10 cellular contexts compared by ENCODE assay signal in the genomic region with DNA sequence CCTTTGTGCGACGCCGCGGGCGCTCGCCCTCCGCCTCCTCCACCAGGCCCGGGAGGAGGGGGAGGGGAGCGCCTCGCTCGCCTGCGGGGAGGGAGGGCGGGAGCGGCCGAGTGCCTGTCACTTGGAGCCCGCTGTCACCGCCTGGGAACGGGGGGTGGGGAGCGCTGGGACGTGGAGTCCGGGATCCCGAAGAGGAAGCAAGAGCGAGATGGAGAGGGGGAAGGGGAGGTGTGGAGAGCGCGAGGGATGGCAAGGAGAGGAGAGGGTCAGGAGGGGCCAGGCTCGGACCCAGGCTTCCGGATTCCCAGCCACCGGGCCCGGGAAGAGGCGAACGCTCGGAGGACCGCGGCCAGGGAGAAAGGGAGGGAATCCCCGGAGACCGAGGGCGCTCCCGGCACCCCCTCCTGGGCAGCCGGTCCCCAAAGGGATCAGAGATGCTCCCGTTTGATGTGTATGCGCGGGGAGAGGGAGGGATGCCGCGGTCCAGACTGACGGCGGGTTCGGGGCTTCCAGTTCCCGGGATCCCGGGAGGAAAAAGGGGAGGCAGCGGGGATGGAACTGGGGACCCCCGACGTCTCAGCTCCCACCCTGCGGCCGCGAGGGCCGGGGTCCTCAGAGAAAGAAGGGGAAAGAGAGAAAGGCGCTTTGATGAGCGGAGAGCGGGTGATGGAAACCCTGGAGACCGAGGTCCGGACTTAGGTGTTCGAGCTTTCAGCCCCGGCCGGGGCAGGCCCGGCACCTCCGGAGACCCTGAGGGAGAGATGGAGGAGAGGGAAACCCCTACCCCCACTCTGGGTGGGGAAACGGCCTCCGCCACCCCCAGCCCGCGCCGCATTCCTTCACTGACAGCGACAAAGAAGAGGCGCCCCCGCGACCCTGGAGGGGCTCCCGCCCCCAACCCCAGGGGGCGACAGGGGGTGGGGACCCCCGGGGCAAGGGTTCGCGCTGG. TPM values are rescaled to one million over a fixed set of nuclear protein-coding genes. Genes with fewer than 3 reads are reported as not detected.
A peak's percentile ranks its signal among the peaks of the same experiment; 100 is the strongest.
DNase-seq lines count a peak whose midpoint lies in the region; ATAC-seq and TF ChIP-seq lines count a peak whose summit lies in the region.
"Had no signal": no experiment of that assay in that cellular context is flagged by ENCODE, and none has a peak within 500 bp of the region (broad histone marks: within the 10 kb centered on the region; RNA-seq: fewer than 3 reads in every experiment).

No MANE protein-coding gene starts in this region.

- no peak overlapping the region for H3K4me3 ChIP-seq in lower lobe of right lung
- H3K4me3 ChIP-seq: body of pancreas had no signal

- no peak for ATAC-seq in central memory CD8-positive, alpha-beta T cell (replicated peaks; ENCODE audit: extremely low read depth, poor library complexity, severe bottlenecking)
- ATAC-seq in lower lobe of right lung (no peak), GM18519 (IDR thresholded peaks at IDR 0.05; ENCODE audit: low FRiP score, unreplicated experiment) (no peak)

- no peak overlapping the region for H3K27ac Mint-ChIP-seq in central memory CD8-positive, alpha-beta T cell (ENCODE audit: low read depth)
- no peak overlapping the region for H3K27ac Mint-ChIP-seq in osteocyte (ENCODE audit: unreplicated experiment)

- peaks cover 83% of the 10 kb centered on the region for H3K27me3 ChIP-seq in lower lobe of right lung (ENCODE audit: low read depth)

- no peaks in the 10 kb centered on the region for H3K9me3 ChIP-seq in lower lobe of right lung
- H3K9me3 ChIP-seq: body of pancreas had no signal

- peaks cover 79% of the 10 kb centered on the region for H3K27me3 Mint-ChIP-seq in central memory CD8-positive, alpha-beta T cell
- peaks cover 5% of the 10 kb centered on the region for H3K27me3 Mint-ChIP-seq in osteocyte (ENCODE audit: unreplicated experiment)

- intact Hi-C loops in lower lobe of right lung (cut with DNase I): no loop called here

- TF ChIP-seq CTCF in osteocyte (IDR thresholded peaks at IDR 0.05): no peak
- no peak for TF ChIP-seq CTCF in lower lobe of right lung (IDR thresholded peaks at IDR 0.05)

- DNase-seq in NCI-H1092 treated with DMSO at 0.1 percent for 48 hours (lab: John Stamatoyannopoulos, UW): peak; percentile 9
- no peak for DNase-seq in NCI-H1092 (lab: John Stamatoyannopoulos, UW)
- peak; percentile 98 for DNase-seq in NCI-H2227 (lab: John Stamatoyannopoulos, UW; ENCODE audit: unreplicated experiment)
- no peak for DNase-seq in central memory CD8-positive, alpha-beta T cell (ENCODE audit: low spot score in 2 of 2)
- no peak for DNase-seq in osteocyte (ENCODE audit: extremely low spot score, unreplicated experiment)
- DNase-seq in lower lobe of right lung: no peak
- DNase-seq in activated CD4-positive, alpha-beta T cell treated with anti-CD3 and anti-CD28 coated beads for 4 hours: no peak

- peaks cover 12% of the 10 kb centered on the region for H3K4me1 Mint-ChIP-seq in central memory CD8-positive, alpha-beta T cell
- H3K4me1 Mint-ChIP-seq in osteocyte (ENCODE audit: unreplicated experiment): peaks cover 21% of the 10 kb centered on the region

- H3K36me3 ChIP-seq in lower lobe of right lung: no peaks in the 10 kb centered on the region

- peaks cover 4% of the 10 kb centered on the region for H3K36me3 Mint-ChIP-seq in central memory CD8-positive, alpha-beta T cell (ENCODE audit: insufficient read depth)
- H3K36me3 Mint-ChIP-seq in osteocyte (ENCODE audit: unreplicated experiment): no peaks in the 10 kb centered on the region

- H3K4me1 ChIP-seq in lower lobe of right lung: peaks cover 15% of the 10 kb centered on the region

- H3K9me3 Mint-ChIP-seq in central memory CD8-positive, alpha-beta T cell: no peaks in the 10 kb centered on the region
- H3K9me3 Mint-ChIP-seq in osteocyte (ENCODE audit: unreplicated experiment): no peaks in the 10 kb centered on the region

- H3K4me3 Mint-ChIP-seq in central memory CD8-positive, alpha-beta T cell: peak overlapping the region; percentile 60
- peak overlapping the region; percentile 72 for H3K4me3 Mint-ChIP-seq in osteocyte (ENCODE audit: unreplicated experiment)

- H3K27ac ChIP-seq in lower lobe of right lung: no peak overlapping the region
- H3K27ac ChIP-seq: body of pancreas, HL-60 had no signal

RNA-seq across cellular contexts. Expression of a gene that starts 4.7 kb away (rescaled TPM):
- total RNA-seq in osteocyte (0.63 and 2.2 TPM in 2 replicates), lower lobe of right lung (not detected)
- total RNA-seq: body of pancreas had no signal

RNA-seq across cellular contexts. Expression of a gene that starts 27.4 kb away (rescaled TPM):
- 45.1 TPM in 2 replicates for total RNA-seq in osteocyte
- 65.0 TPM for total RNA-seq in lower lobe of right lung

RNA-seq across cellular contexts. Expression of a gene that starts 35.6 kb away (rescaled TPM):
- total RNA-seq in osteocyte (29.5 and 30.4 TPM in 2 replicates), lower lobe of right lung (202 TPM)

Comparison
In these comparisons a context has a peak if more than half of its experiments do, and no peak if none do; other contexts are left out.
1. DNase-seq: peak in NCI-H1092 treated with DMSO at 0.1 percent for 48 hours (single experiment) and NCI-H2227 (single experiment); none in NCI-H1092 (single experiment), central memory CD8-positive, alpha-beta T cell (0 of 2), osteocyte (single experiment), lower lobe of right lung (single experiment) and activated CD4-positive, alpha-beta T cell treated with anti-CD3 and anti-CD28 coated beads for 4 hours (0 of 2).